Comparison of ENCODE assay signal across 16 cellular contexts in genomic region chr2:108268001-108268400, GRCh38. TPM values are rescaled to one million over a fixed set of nuclear protein-coding genes. Genes with fewer than 3 reads are reported as not detected.
DNase-seq lines count a peak whose midpoint lies in the region; ATAC-seq and TF ChIP-seq lines count a peak whose summit lies in the region.
"Had no signal": no experiment of that assay in that cellular context is flagged by ENCODE, and none has a peak within 500 bp of the region (broad histone marks: within the 10 kb centered on the region; RNA-seq: fewer than 3 reads in every experiment).

No MANE protein-coding gene starts in this region.

- H3K4me3 Mint-ChIP-seq in chondrocyte (ENCODE audit: unreplicated experiment) = no peak overlapping the region
- H3K4me3 Mint-ChIP-seq: activated CD4-positive, alpha-beta memory T cell treated with anti-CD3 and anti-CD28 coated beads for 36 hours; activated naive CD8-positive, alpha-beta T cell treated with anti-CD3 and anti-CD28 coated beads, Interleukin-2, amount 10 ng/mL, durations not matched to agents 7 days and 5 days had no signal

- DNase-seq in A172 (ENCODE audit: low spot score) = peak; percentile 86
- DNase-seq in HS-5 (ENCODE audit: low read depth) = peak; percentile 79
- DNase-seq in chondrocyte (ENCODE audit: low spot score) = no peak
- no peak for DNase-seq in mucosa of descending colon
- DNase-seq in left ventricle myocardium inferior = no peak
- DNase-seq in CD1c-positive myeloid dendritic cell (ENCODE audit: extremely low spot score) = no peak
- DNase-seq in NCI-H2171 treated with DMSO at 0.1 percent for 48 hours (lab: John Stamatoyannopoulos, UW) = no peak
- DNase-seq: activated CD4-positive, alpha-beta memory T cell treated with anti-CD3 and anti-CD28 coated beads for 36 hours; activated naive CD8-positive, alpha-beta T cell treated with anti-CD3 and anti-CD28 coated beads, Interleukin-2, amount 10 ng/mL, durations not matched to agents 7 days and 5 days; AML-193; GOT3; kidney; MM.1S; NCI-H524 treated with DMSO at 0.1 percent for 48 hours; psoas muscle had no signal

- TF ChIP-seq CTCF in chondrocyte (IDR thresholded peaks at IDR 0.05) = no peak
- TF ChIP-seq CTCF in mucosa of descending colon (IDR thresholded peaks at IDR 0.05) = no peak
- no peak for TF ChIP-seq CTCF in left ventricle myocardium inferior (IDR thresholded peaks at IDR 0.05; ENCODE audit: borderline replicate concordance)

- no peaks in the 10 kb centered on the region for H3K36me3 Mint-ChIP-seq in chondrocyte (ENCODE audit: low read depth)
- H3K36me3 Mint-ChIP-seq: activated CD4-positive, alpha-beta memory T cell treated with anti-CD3 and anti-CD28 coated beads for 36 hours; activated naive CD8-positive, alpha-beta T cell treated with anti-CD3 and anti-CD28 coated beads, Interleukin-2, amount 10 ng/mL, durations not matched to agents 7 days and 5 days had no signal

- peak overlapping the region; percentile 53 for H3K27ac Mint-ChIP-seq in chondrocyte (ENCODE audit: unreplicated experiment)
- H3K27ac Mint-ChIP-seq: activated CD4-positive, alpha-beta memory T cell treated with anti-CD3 and anti-CD28 coated beads for 36 hours; activated naive CD8-positive, alpha-beta T cell treated with anti-CD3 and anti-CD28 coated beads, Interleukin-2, amount 10 ng/mL, durations not matched to agents 7 days and 5 days had no signal

- no peak overlapping the region for H3K27ac ChIP-seq in left ventricle myocardium inferior (replicated peaks)

- intact Hi-C loops in mucosa of descending colon (cut with DNase I, micrococcal nuclease) (no loop called here), left ventricle myocardium inferior (cut with micrococcal nuclease) (no loop called here)

- ATAC-seq in mucosa of descending colon = peak; percentile 62
- no peak for ATAC-seq in GM18870 (IDR thresholded peaks at IDR 0.05; ENCODE audit: unreplicated experiment)
- ATAC-seq: psoas muscle had no signal

- no peak overlapping the region for H3K4me3 ChIP-seq in mucosa of descending colon
- no peak overlapping the region for H3K4me3 ChIP-seq in left ventricle myocardium inferior
- H3K4me3 ChIP-seq: psoas muscle had no signal

- H3K36me3 ChIP-seq in mucosa of descending colon (ENCODE audit: low read depth) = no peaks in the 10 kb centered on the region
- H3K36me3 ChIP-seq in left ventricle myocardium inferior = no peaks in the 10 kb centered on the region

- H3K4me1 ChIP-seq in mucosa of descending colon (ENCODE audit: low read depth) (peaks cover 13% of the 10 kb centered on the region), left ventricle myocardium inferior (no peaks in the 10 kb centered on the region)
- H3K4me1 ChIP-seq: psoas muscle had no signal

- H3K27me3 Mint-ChIP-seq in chondrocyte (ENCODE audit: low read depth) = peaks cover 3% of the 10 kb centered on the region

- H3K9me3 ChIP-seq in mucosa of descending colon (no peaks in the 10 kb centered on the region), left ventricle myocardium inferior (replicated peaks) (no peaks in the 10 kb centered on the region)
- H3K9me3 ChIP-seq: psoas muscle had no signal

- peaks cover 33% of the 10 kb centered on the region for H3K4me1 Mint-ChIP-seq in chondrocyte (ENCODE audit: low read depth)
- H3K4me1 Mint-ChIP-seq: activated naive CD8-positive, alpha-beta T cell treated with anti-CD3 and anti-CD28 coated beads, Interleukin-2, amount 10 ng/mL, durations not matched to agents 7 days and 5 days had no signal

- H3K27me3 ChIP-seq in left ventricle myocardium inferior (ENCODE audit: low read depth) = peaks cover 7% of the 10 kb centered on the region

- no peaks in the 10 kb centered on the region for H3K9me3 Mint-ChIP-seq in chondrocyte (ENCODE audit: low read depth)
- H3K9me3 Mint-ChIP-seq: activated CD4-positive, alpha-beta memory T cell treated with anti-CD3 and anti-CD28 coated beads for 36 hours; activated naive CD8-positive, alpha-beta T cell treated with anti-CD3 and anti-CD28 coated beads, Interleukin-2, amount 10 ng/mL, durations not matched to agents 7 days and 5 days had no signal

RNA-seq across cellular contexts. Expression of gene SULT1C2, which starts 20.7 kb away (rescaled TPM):
- 0.29 TPM in 1 of 2 replicates, not detected in the other for total RNA-seq in A172 (2014; rRNA removed; shearing (Covaris generic))
- total RNA-seq in chondrocyte (0.27 to 0.29 TPM (median 0.28 TPM) in 3 replicates), mucosa of descending colon (10 to 100 TPM in 1 of 3 donors, under 1 TPM in 1, not detected in 1; 0.52 to 10.5 TPM), left ventricle myocardium inferior (1.9 TPM)
- total RNA-seq: activated CD4-positive, alpha-beta memory T cell treated with anti-CD3 and anti-CD28 coated beads for 36 hours; activated naive CD8-positive, alpha-beta T cell treated with anti-CD3 and anti-CD28 coated beads, Interleukin-2, amount 10 ng/mL, durations not matched to agents 7 days and 5 days had no signal

RNA-seq across cellular contexts. Expression of gene SULT1C3, which starts 28.2 kb away (rescaled TPM):
- total RNA-seq in A172 (2014; rRNA removed; shearing (Covaris generic)) = not detected in 2 replicates
- total RNA-seq in chondrocyte (not detected in 3 replicates), mucosa of descending colon (under 1 TPM in 1 of 3 donors, not detected in 2; 0.34 TPM), left ventricle myocardium inferior (not detected)
- total RNA-seq: activated CD4-positive, alpha-beta memory T cell treated with anti-CD3 and anti-CD28 coated beads for 36 hours; activated naive CD8-positive, alpha-beta T cell treated with anti-CD3 and anti-CD28 coated beads, Interleukin-2, amount 10 ng/mL, durations not matched to agents 7 days and 5 days; kidney; psoas muscle had no signal

Comparison
In these comparisons a context has a peak if more than half of its experiments do, and no peak if none do; other contexts are left out.
1. DNase-seq: peak in A172 (single experiment) and HS-5 (single experiment); none in chondrocyte (single experiment), mucosa of descending colon (0 of 3), left ventricle myocardium inferior (single experiment), CD1c-positive myeloid dendritic cell (single experiment) and NCI-H2171 treated with DMSO at 0.1 percent for 48 hours (single experiment).